22 cellular contexts compared by ENCODE assay signal in genomic region chr19:49907745-49908446, GRCh38. TPM values are rescaled to one million over a fixed set of nuclear protein-coding genes. Genes with fewer than 3 reads are reported as not detected.
DNase-seq lines count a peak whose midpoint lies in the region; ATAC-seq, FAIRE-seq and TF ChIP-seq lines count a peak whose summit lies in the region.
"Had no signal": no experiment of that assay in that cellular context is flagged by ENCODE, and none has a peak within 500 bp of the region (broad histone marks: within the 10 kb centered on the region; RNA-seq: fewer than 3 reads in every experiment).

No MANE protein-coding gene starts in this region.

- TF ChIP-seq EP300 in H1 (IDR thresholded peaks at IDR 0.05; ENCODE audit: borderline replicate concordance in 1 of 2, low read depth in 2 of 2, low read length in 2 of 2): no peak

- H2BK5ac ChIP-seq in H1 (ENCODE audit: low read depth, low read length): 0 out of 2 replicates have a peak overlapping the region, but pooled peaks have one; percentile 21

- no peak overlapping the region for H2AK5ac ChIP-seq in H1 (ENCODE audit: low read depth, low read length)

- no peak overlapping the region for H3K4me2 ChIP-seq in H1 (ENCODE audit: insufficient read depth in 1 of 2, low read depth in 2 of 2, low read length in 2 of 2)

- no peak overlapping the region for H2BK20ac ChIP-seq in H1 (ENCODE audit: low read length)

- H2AFZ ChIP-seq in H1 (ENCODE audit: low read length): no peak overlapping the region

- DNase-seq in GM06990 (ENCODE audit: extremely low read depth, insufficient read length): peak; percentile 78
- DNase-seq in H1 (ENCODE audit: low read depth in 1 of 2, low spot score in 2 of 2): no peak
- no peak for DNase-seq in activated CD8-positive, alpha-beta memory T cell treated with anti-CD3 and anti-CD28 coated beads, Interleukin-2, amount 50 U/mL, for 48 hours
- DNase-seq in NK-92 treated with Interleukin-12 subunit alpha and Interleukin-12 subunit beta, amount 100 ng/mL, for 24 hours (lab: John Stamatoyannopoulos, UW): no peak
- DNase-seq in effector CD8-positive, alpha-beta T cell (lab: John Stamatoyannopoulos, UW): no peak
- DNase-seq: adrenal gland; BE2C; cerebellar nuclear complex; DMS53; HFFc6; immature natural killer cell; mammary epithelial cell; NCI-H187; NCI-H524; stimulated activated CD4-positive, alpha-beta T cell treated with anti-CD3 and anti-CD28 coated beads, Interleukin-2, amount 100 ng/mL, for 24 hours; SW 1271; transverse colon had no signal

- no peak overlapping the region for H2BK15ac ChIP-seq in H1 (ENCODE audit: low read length)

- no peak for TF ChIP-seq RAD21 in H1 (IDR thresholded peaks at IDR 0.05 in 1 of 2, conservative IDR thresholded peaks at IDR 0.05 in 1 of 2; ENCODE audit: low read depth in 2 of 2, low read length in 2 of 2)

- no peak for TF ChIP-seq POLR2A in H1 (IDR thresholded peaks at IDR 0.05; ENCODE audit: control extremely low read depth in 1 of 2, low read depth in 2 of 2, low read length in 2 of 2)

- no peak overlapping the region for H2BK120ac ChIP-seq in H1 (replicated peaks; ENCODE audit: low read depth, low read length)

- H3K27ac ChIP-seq in H1 (ENCODE audit: low read depth, low read length): no peak overlapping the region
- H3K27ac ChIP-seq: adrenal gland, right atrium auricular region, transverse colon, VCaP had no signal

- H3K23me2 ChIP-seq in H1 (ENCODE audit: low read depth, low read length): no peaks in the 10 kb centered on the region

- H3K18ac ChIP-seq in H1 (ENCODE audit: extremely low read depth, low read length): no peak overlapping the region

- FAIRE-seq in H1 (lab: Jason Lieb, UNC): no peak

- H3K9ac ChIP-seq in H1 (replicated peaks in 1 of 4; ENCODE audit: extremely low read depth in 1 of 4, low read depth in 3 of 4, low read length in 3 of 4): 0 out of 7 replicates have a peak overlapping the region, but pooled peaks of 1 of the 4 experiments have one; percentile 7

- H3K4me3 ChIP-seq in GM06990 (replicated peaks; ENCODE audit: low read depth, low read length) (no peak overlapping the region), H1 (ENCODE audit: extremely low read depth in 1 of 4, insufficient read depth in 2 of 4, low read depth in 3 of 4, low read length in 4 of 4) (no peak overlapping the region)
- H3K4me3 ChIP-seq: adrenal gland, right atrium auricular region, transverse colon had no signal

- H4K8ac ChIP-seq in H1 (ENCODE audit: extremely low read depth, insufficient read depth, low read length): no peak overlapping the region

- H3K23ac ChIP-seq in H1 (ENCODE audit: insufficient read length): no peak overlapping the region

- no peaks in the 10 kb centered on the region for H3K9me3 ChIP-seq in H1 (ENCODE audit: insufficient read depth in 2 of 2, low read depth in 1 of 2, low read length in 1 of 2)
- H3K9me3 ChIP-seq: adrenal gland, BE2C, right atrium auricular region, transverse colon had no signal

- H4K20me1 ChIP-seq in H1 (replicated peaks in 1 of 2; ENCODE audit: control insufficient read depth in 1 of 2, insufficient read depth in 2 of 2, low read length in 2 of 2): peaks cover 34 to 36% of the 10 kb centered on the region in 2 experiments

- no peak overlapping the region for H3K56ac ChIP-seq in H1 (replicated peaks; ENCODE audit: insufficient read length, low read depth, low read length)

- 93% methylated on average over 23 of the region's 23 CpGs; no CpG with 5 or more reads in 1 of the 2 experiments for WGBS in H1 (ENCODE audit: extremely low coverage in 1 of 2, insufficient coverage in 1 of 2, insufficient read length in 1 of 2, insufficient replicate concordance in 2 of 2, low coverage in 1 of 2, low lambda C conversion rate in 2 of 2, missing lambda C conversion rate in 1 of 2), 2 experiments

- TF ChIP-seq CTCF in GM06990 (IDR thresholded peaks at IDR 0.05; ENCODE audit: insufficient read depth, low read length, poor library complexity, severe bottlenecking) (no peak), H1 (IDR thresholded peaks at IDR 0.05; ENCODE audit: control extremely low read depth in 1 of 3, insufficient read depth in 1 of 3, low read depth in 1 of 3, low read length in 3 of 3) (no peak)

- no peaks in the 10 kb centered on the region for H3K27me3 ChIP-seq in GM06990 (replicated peaks; ENCODE audit: control insufficient read depth, insufficient read depth, low read length)
- no peaks in the 10 kb centered on the region; a peak in 1 of 7 replicates for H3K27me3 ChIP-seq in H1 (replicated peaks in 1 of 4; ENCODE audit: control insufficient read depth in 3 of 4, extremely low read depth in 1 of 4, insufficient read depth in 3 of 4, low read length in 3 of 4)
- H3K27me3 ChIP-seq: adrenal gland, BE2C, right atrium auricular region, transverse colon had no signal

- no peak overlapping the region for H3K4ac ChIP-seq in H1 (replicated peaks; ENCODE audit: insufficient read length, low read depth, low read length)

- CTCF ChIA-PET in H1 (lab: Charles Lee; ENCODE audit: partially characterized antibody): interaction anchor here (0.6 to 4.8 kb wide), 7 partner anchors 10 to 852 kb away, joined by 3 to 20 read pairs (median 3); partner anchors contain the start of gene IL4I1

- no peak overlapping the region for H4K5ac ChIP-seq in H1 (ENCODE audit: insufficient read length, low read depth, low read length)

- H2BK12ac ChIP-seq in H1 (ENCODE audit: low read depth, low read length): no peak overlapping the region

- H3K4me1 ChIP-seq in H1 (replicated peaks in 1 of 4; ENCODE audit: control insufficient read depth in 3 of 4, insufficient read depth in 4 of 4, low read length in 3 of 4): peaks cover 0 to 6% (median 3%) of the 10 kb centered on the region in 4 experiments; a peak in 3 of 7 replicates
- H3K4me1 ChIP-seq: BE2C had no signal

- POLR2A ChIA-PET in H1 (lab: Charles Lee; ENCODE audit: partially characterized antibody): interaction anchor here (0.7 to 19.2 kb wide), 8 partner anchors 12 to 223 kb away, joined by 3 to 373 read pairs (median 6); partner anchors contain the start of genes AKT1S1, ATF5, IL4I1 and NUP62

- H3K36me3 ChIP-seq in GM06990 (ENCODE audit: control insufficient read depth, insufficient read depth, low read length) (peaks cover 20% of the 10 kb centered on the region), H1 (ENCODE audit: control insufficient read depth in 2 of 4, insufficient read depth in 4 of 4, low read length in 3 of 4) (peaks cover 18 to 41% (median 31%) of the 10 kb centered on the region in 4 experiments; a peak in 7 of 8 replicates)

- no peak overlapping the region for H4K91ac ChIP-seq in H1 (replicated peaks; ENCODE audit: insufficient read length, low read length)

- H3K14ac ChIP-seq in H1 (ENCODE audit: insufficient read length): no peak overlapping the region

- peaks cover 7% of the 10 kb centered on the region; the same call in 1 of the 2 replicates for H3K79me1 ChIP-seq in H1 (ENCODE audit: low read depth, low read length)

- peak; percentile 37 for ATAC-seq in HG02759 (IDR thresholded peaks at IDR 0.05; ENCODE audit: unreplicated experiment)
- ATAC-seq: Panc1 had no signal

- peaks cover 0 to 17% of the 10 kb centered on the region in 2 experiments; a peak in 1 of 4 replicates for H3K79me2 ChIP-seq in H1 (ENCODE audit: control insufficient read depth in 1 of 2, insufficient read depth in 2 of 2, low read length in 2 of 2)

RNA-seq across cellular contexts. Expression of gene IL4I1, which starts 11.2 kb away (rescaled TPM):
- total RNA-seq in H1 (2021; fragmentation: NEBNext Ultra II Directional; extraction: Animal tissue kit (Norgen Biotek cat#: 25700)): 0.67 and 0.76 TPM in 2 replicates
- polyA plus RNA-seq in H1 (2011; rRNA removed): 0.30 and 0.41 TPM in 2 replicates
- 0.37 TPM for polyA plus RNA-seq in H1 (2011; cell fraction: cytosol; rRNA removed)
- polyA plus RNA-seq in H1 (2011; cell fraction: nucleus; rRNA removed): 0.74 TPM
- polyA plus RNA-seq in H1 (2012, experiment 1 of 2): 0.21 to 0.86 TPM (median 0.43 TPM) in 3 of 4 replicates, not detected in the other
- not detected for polyA plus RNA-seq in H1 (2012, experiment 2 of 2)
- 0.36 TPM for polyA plus RNA-seq in H1 (2013, experiment 1 of 2)
- polyA plus RNA-seq in H1 (2013, experiment 2 of 2): 0.52 TPM
- 0.15 and 0.54 TPM in 2 replicates for polyA minus RNA-seq in H1 (2011; rRNA and poly(A)+ RNA removed)
- polyA minus RNA-seq in H1 (2011; cell fraction: cytosol; rRNA and poly(A)+ RNA removed): 0.95 TPM
- polyA minus RNA-seq in H1 (2011; cell fraction: nucleus; rRNA and poly(A)+ RNA removed): 1.4 TPM
- total RNA-seq: mammary epithelial cell had no signal
- polyA plus RNA-seq: neural cell had no signal

RNA-seq across cellular contexts. Expression of gene ATF5, which starts 21.1 kb away (rescaled TPM):
- total RNA-seq in H1 (2021; fragmentation: NEBNext Ultra II Directional; extraction: Animal tissue kit (Norgen Biotek cat#: 25700)): 13.1 TPM in 2 replicates
- 6.2 and 25.0 TPM in 2 replicates for polyA plus RNA-seq in H1 (2011; rRNA removed)
- 14.2 TPM for polyA plus RNA-seq in H1 (2011; cell fraction: cytosol; rRNA removed)
- polyA plus RNA-seq in H1 (2011; cell fraction: nucleus; rRNA removed): 11.7 TPM
- polyA plus RNA-seq in H1 (2012, experiment 1 of 2): 8.1 to 13.9 TPM (median 12.5 TPM) in 4 replicates
- polyA plus RNA-seq in H1 (2012, experiment 2 of 2): 11.9 TPM
- 10.9 TPM for polyA plus RNA-seq in H1 (2013, experiment 1 of 2)
- polyA plus RNA-seq in H1 (2013, experiment 2 of 2): 10.2 TPM
- polyA minus RNA-seq in H1 (2011; rRNA and poly(A)+ RNA removed): 0.83 and 1.7 TPM in 2 replicates
- 4.8 TPM for polyA minus RNA-seq in H1 (2011; cell fraction: cytosol; rRNA and poly(A)+ RNA removed)
- polyA minus RNA-seq in H1 (2011; cell fraction: nucleus; rRNA and poly(A)+ RNA removed): 3.0 TPM

RNA-seq across cellular contexts. Expression of gene NUP62, which starts 21.4 kb away (rescaled TPM):
- total RNA-seq in H1 (2021; fragmentation: NEBNext Ultra II Directional; extraction: Animal tissue kit (Norgen Biotek cat#: 25700)): 106 and 107 TPM in 2 replicates
- polyA plus RNA-seq in H1 (2011; rRNA removed): 50.0 and 60.0 TPM in 2 replicates
- 38.7 TPM for polyA plus RNA-seq in H1 (2011; cell fraction: cytosol; rRNA removed)
- 35.8 TPM for polyA plus RNA-seq in H1 (2011; cell fraction: nucleus; rRNA removed)
- polyA plus RNA-seq in H1 (2012, experiment 1 of 2): 56.0 to 96.8 TPM (median 85.0 TPM) in 4 replicates
- polyA plus RNA-seq in H1 (2012, experiment 2 of 2): 58.7 TPM
- polyA plus RNA-seq in H1 (2013, experiment 1 of 2): 65.6 TPM
- 65.7 TPM for polyA plus RNA-seq in H1 (2013, experiment 2 of 2)
- polyA minus RNA-seq in H1 (2011; rRNA and poly(A)+ RNA removed): 24.9 and 28.6 TPM in 2 replicates
- 32.0 TPM for polyA minus RNA-seq in H1 (2011; cell fraction: cytosol; rRNA and poly(A)+ RNA removed)
- 29.1 TPM for polyA minus RNA-seq in H1 (2011; cell fraction: nucleus; rRNA and poly(A)+ RNA removed)

RNA-seq across cellular contexts. Expression of gene TBC1D17, which starts 30.4 kb away (rescaled TPM):
- total RNA-seq in H1 (2021; fragmentation: NEBNext Ultra II Directional; extraction: Animal tissue kit (Norgen Biotek cat#: 25700)): 44.9 and 47.6 TPM in 2 replicates
- 30.3 and 53.7 TPM in 2 replicates for polyA plus RNA-seq in H1 (2011; rRNA removed)
- 23.2 TPM for polyA plus RNA-seq in H1 (2011; cell fraction: cytosol; rRNA removed)
- polyA plus RNA-seq in H1 (2011; cell fraction: nucleus; rRNA removed): 73.8 TPM
- polyA plus RNA-seq in H1 (2012, experiment 1 of 2): 41.7 to 47.2 TPM (median 43.5 TPM) in 4 replicates
- 52.8 TPM for polyA plus RNA-seq in H1 (2012, experiment 2 of 2)
- 34.8 TPM for polyA plus RNA-seq in H1 (2013, experiment 1 of 2)
- polyA plus RNA-seq in H1 (2013, experiment 2 of 2): 35.2 TPM
- 24.6 and 29.7 TPM in 2 replicates for polyA minus RNA-seq in H1 (2011; rRNA and poly(A)+ RNA removed)
- polyA minus RNA-seq in H1 (2011; cell fraction: cytosol; rRNA and poly(A)+ RNA removed): 27.0 TPM
- 27.3 TPM for polyA minus RNA-seq in H1 (2011; cell fraction: nucleus; rRNA and poly(A)+ RNA removed)

RNA-seq across cellular contexts. Expression of gene AKT1S1, which starts 30.7 kb away (rescaled TPM):
- total RNA-seq in H1 (2021; fragmentation: NEBNext Ultra II Directional; extraction: Animal tissue kit (Norgen Biotek cat#: 25700)): 45.9 and 46.7 TPM in 2 replicates
- 40.7 and 73.3 TPM in 2 replicates for polyA plus RNA-seq in H1 (2011; rRNA removed)
- 38.3 TPM for polyA plus RNA-seq in H1 (2011; cell fraction: cytosol; rRNA removed)
- polyA plus RNA-seq in H1 (2011; cell fraction: nucleus; rRNA removed): 48.5 TPM
- polyA plus RNA-seq in H1 (2012, experiment 1 of 2): 33.7 to 44.3 TPM (median 42.7 TPM) in 4 replicates
- 47.7 TPM for polyA plus RNA-seq in H1 (2012, experiment 2 of 2)
- 52.8 TPM for polyA plus RNA-seq in H1 (2013, experiment 1 of 2)
- polyA plus RNA-seq in H1 (2013, experiment 2 of 2): 54.7 TPM
- 10.9 and 14.9 TPM in 2 replicates for polyA minus RNA-seq in H1 (2011; rRNA and poly(A)+ RNA removed)
- 26.5 TPM for polyA minus RNA-seq in H1 (2011; cell fraction: cytosol; rRNA and poly(A)+ RNA removed)
- 26.0 TPM for polyA minus RNA-seq in H1 (2011; cell fraction: nucleus; rRNA and poly(A)+ RNA removed)
